ENCODE assay signal across 1 cellular context in the genomic region with DNA sequence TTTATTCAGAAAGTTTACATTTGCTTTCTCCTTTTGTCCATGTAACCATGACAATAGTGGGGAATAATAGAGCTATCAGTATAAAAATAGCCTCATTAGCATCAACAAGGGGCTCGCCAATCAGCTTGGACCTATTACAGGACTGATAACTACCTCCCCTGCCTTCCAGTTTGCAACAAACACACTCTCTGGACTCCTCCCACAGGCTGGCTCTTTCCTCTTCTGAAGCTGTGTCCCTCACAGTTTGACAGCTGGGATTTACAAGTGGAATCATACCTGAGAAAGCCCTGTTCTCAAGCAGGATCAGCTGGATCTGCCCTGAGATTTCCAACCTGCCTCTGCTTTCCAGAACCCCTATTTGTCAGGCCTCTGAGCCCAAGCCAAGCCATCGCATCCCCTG.
TF ChIP-seq lines count a peak whose summit lies in the region.

No MANE protein-coding gene starts in this region.

TF ChIP-seq in GM23338, 12 proteins besides CTCF, POLR2A, EP300 and RAD21 (continued from another document):
- TF ChIP-seq, protein P1, sequence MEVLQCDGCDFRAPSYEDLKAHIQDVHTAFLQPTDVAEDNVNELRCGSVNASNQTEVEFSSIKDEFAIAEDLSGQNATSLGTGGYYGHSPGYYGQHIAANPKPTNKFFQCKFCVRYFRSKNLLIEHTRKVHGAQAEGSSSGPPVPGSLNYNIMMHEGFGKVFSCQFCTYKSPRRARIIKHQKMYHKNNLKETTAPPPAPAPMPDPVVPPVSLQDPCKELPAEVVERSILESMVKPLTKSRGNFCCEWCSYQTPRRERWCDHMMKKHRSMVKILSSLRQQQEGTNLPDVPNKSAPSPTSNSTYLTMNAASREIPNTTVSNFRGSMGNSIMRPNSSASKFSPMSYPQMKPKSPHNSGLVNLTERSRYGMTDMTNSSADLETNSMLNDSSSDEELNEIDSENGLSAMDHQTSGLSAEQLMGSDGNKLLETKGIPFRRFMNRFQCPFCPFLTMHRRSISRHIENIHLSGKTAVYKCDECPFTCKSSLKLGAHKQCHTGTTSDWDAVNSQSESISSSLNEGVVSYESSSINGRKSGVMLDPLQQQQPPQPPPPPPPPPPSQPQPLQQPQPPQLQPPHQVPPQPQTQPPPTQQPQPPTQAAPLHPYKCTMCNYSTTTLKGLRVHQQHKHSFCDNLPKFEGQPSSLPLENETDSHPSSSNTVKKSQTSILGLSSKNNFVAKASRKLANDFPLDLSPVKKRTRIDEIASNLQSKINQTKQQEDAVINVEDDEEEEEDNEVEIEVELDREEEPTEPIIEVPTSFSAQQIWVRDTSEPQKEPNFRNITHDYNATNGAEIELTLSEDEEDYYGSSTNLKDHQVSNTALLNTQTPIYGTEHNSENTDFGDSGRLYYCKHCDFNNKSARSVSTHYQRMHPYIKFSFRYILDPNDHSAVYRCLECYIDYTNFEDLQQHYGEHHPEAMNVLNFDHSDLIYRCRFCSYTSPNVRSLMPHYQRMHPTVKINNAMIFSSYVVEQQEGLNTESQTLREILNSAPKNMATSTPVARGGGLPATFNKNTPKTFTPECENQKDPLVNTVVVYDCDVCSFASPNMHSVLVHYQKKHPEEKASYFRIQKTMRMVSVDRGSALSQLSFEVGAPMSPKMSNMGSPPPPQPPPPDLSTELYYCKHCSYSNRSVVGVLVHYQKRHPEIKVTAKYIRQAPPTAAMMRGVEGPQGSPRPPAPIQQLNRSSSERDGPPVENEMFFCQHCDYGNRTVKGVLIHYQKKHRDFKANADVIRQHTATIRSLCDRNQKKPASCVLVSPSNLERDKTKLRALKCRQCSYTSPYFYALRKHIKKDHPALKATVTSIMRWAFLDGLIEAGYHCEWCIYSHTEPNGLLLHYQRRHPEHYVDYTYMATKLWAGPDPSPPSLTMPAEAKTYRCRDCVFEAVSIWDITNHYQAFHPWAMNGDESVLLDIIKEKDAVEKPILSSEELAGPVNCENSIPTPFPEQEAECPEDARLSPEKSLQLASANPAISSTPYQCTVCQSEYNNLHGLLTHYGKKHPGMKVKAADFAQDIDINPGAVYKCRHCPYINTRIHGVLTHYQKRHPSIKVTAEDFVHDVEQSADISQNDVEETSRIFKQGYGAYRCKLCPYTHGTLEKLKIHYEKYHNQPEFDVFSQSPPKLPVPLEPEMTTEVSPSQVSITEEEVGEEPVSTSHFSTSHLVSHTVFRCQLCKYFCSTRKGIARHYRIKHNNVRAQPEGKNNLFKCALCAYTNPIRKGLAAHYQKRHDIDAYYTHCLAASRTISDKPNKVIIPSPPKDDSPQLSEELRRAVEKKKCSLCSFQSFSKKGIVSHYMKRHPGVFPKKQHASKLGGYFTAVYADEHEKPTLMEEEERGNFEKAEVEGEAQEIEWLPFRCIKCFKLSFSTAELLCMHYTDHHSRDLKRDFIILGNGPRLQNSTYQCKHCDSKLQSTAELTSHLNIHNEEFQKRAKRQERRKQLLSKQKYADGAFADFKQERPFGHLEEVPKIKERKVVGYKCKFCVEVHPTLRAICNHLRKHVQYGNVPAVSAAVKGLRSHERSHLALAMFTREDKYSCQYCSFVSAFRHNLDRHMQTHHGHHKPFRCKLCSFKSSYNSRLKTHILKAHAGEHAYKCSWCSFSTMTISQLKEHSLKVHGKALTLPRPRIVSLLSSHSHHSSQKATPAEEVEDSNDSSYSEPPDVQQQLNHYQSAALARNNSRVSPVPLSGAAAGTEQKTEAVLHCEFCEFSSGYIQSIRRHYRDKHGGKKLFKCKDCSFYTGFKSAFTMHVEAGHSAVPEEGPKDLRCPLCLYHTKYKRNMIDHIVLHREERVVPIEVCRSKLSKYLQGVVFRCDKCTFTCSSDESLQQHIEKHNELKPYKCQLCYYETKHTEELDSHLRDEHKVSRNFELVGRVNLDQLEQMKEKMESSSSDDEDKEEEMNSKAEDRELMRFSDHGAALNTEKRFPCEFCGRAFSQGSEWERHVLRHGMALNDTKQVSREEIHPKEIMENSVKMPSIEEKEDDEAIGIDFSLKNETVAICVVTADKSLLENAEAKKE (CRISPR knock-in tag; IDR thresholded peaks at IDR 0.05), result no peak; the same call in 1 of the 2 replicates
- no peak for TF ChIP-seq CREB1 (CRISPR knock-in tag; IDR thresholded peaks at IDR 0.05; ENCODE audit: low read depth)
- TF ChIP-seq EZH2 (IDR thresholded peaks at IDR 0.05; ENCODE audit: low read depth, unreplicated experiment), result no peak
- TF ChIP-seq ZNF114 (CRISPR knock-in tag; IDR thresholded peaks at IDR 0.05), result no peak
- no peak for TF ChIP-seq POLR2AphosphoS5 (IDR thresholded peaks at IDR 0.05; ENCODE audit: low read depth)
- no peak for TF ChIP-seq ZNF331 (CRISPR knock-in tag; IDR thresholded peaks at IDR 0.05; ENCODE audit: low read depth)
- TF ChIP-seq, protein P2, sequence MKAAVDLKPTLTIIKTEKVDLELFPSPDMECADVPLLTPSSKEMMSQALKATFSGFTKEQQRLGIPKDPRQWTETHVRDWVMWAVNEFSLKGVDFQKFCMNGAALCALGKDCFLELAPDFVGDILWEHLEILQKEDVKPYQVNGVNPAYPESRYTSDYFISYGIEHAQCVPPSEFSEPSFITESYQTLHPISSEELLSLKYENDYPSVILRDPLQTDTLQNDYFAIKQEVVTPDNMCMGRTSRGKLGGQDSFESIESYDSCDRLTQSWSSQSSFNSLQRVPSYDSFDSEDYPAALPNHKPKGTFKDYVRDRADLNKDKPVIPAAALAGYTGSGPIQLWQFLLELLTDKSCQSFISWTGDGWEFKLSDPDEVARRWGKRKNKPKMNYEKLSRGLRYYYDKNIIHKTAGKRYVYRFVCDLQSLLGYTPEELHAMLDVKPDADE (IDR thresholded peaks at IDR 0.05), result no peak
- no peak for TF ChIP-seq EZH2phosphoT487 (IDR thresholded peaks at IDR 0.05; ENCODE audit: unreplicated experiment)
- TF ChIP-seq NANOG (IDR thresholded peaks at IDR 0.05; ENCODE audit: borderline replicate concordance), result no peak; the same call in 1 of the 2 replicates
- TF ChIP-seq, protein P3, sequence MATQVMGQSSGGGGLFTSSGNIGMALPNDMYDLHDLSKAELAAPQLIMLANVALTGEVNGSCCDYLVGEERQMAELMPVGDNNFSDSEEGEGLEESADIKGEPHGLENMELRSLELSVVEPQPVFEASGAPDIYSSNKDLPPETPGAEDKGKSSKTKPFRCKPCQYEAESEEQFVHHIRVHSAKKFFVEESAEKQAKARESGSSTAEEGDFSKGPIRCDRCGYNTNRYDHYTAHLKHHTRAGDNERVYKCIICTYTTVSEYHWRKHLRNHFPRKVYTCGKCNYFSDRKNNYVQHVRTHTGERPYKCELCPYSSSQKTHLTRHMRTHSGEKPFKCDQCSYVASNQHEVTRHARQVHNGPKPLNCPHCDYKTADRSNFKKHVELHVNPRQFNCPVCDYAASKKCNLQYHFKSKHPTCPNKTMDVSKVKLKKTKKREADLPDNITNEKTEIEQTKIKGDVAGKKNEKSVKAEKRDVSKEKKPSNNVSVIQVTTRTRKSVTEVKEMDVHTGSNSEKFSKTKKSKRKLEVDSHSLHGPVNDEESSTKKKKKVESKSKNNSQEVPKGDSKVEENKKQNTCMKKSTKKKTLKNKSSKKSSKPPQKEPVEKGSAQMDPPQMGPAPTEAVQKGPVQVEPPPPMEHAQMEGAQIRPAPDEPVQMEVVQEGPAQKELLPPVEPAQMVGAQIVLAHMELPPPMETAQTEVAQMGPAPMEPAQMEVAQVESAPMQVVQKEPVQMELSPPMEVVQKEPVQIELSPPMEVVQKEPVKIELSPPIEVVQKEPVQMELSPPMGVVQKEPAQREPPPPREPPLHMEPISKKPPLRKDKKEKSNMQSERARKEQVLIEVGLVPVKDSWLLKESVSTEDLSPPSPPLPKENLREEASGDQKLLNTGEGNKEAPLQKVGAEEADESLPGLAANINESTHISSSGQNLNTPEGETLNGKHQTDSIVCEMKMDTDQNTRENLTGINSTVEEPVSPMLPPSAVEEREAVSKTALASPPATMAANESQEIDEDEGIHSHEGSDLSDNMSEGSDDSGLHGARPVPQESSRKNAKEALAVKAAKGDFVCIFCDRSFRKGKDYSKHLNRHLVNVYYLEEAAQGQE (IDR thresholded peaks at IDR 0.05; ENCODE audit: unreplicated experiment), result no peak
